In genomic region chrX:319579-320125, GRCh38 we compare ENCODE assay signal across 8 cellular contexts. TPM values are rescaled to one million over a fixed set of nuclear protein-coding genes. Genes with fewer than 3 reads are reported as not detected.
A peak's percentile ranks its signal among the peaks of the same experiment; 100 is the strongest.
DNase-seq lines count a peak whose midpoint lies in the region; ATAC-seq, FAIRE-seq and TF ChIP-seq lines count a peak whose summit lies in the region.

No MANE protein-coding gene starts in this region.

- H3K18ac ChIP-seq in H1 (ENCODE audit: extremely low read depth, low read length), result no peak overlapping the region; the same call in 1 of the 2 replicates

- H3K4me1 ChIP-seq in OCI-LY3 (ENCODE audit: low read length) (peaks cover 20% of the 10 kb centered on the region), H1 (replicated peaks in 1 of 4; ENCODE audit: control insufficient read depth in 3 of 4, insufficient read depth in 4 of 4, low read length in 3 of 4) (peaks cover 0 to 6% (median 3%) of the 10 kb centered on the region in 4 experiments; a peak in 3 of 7 replicates)

- peaks cover 0 to 7% (median 0%) of the 10 kb centered on the region in 3 donors for H3K36me3 Mint-ChIP-seq in naive thymus-derived CD8-positive, alpha-beta T cell

- peak overlapping the region; percentile 90 for H3K4me3 ChIP-seq in AG04450 (ENCODE audit: low read depth, low read length)
- peak overlapping the region; percentile 95 for H3K4me3 ChIP-seq in OCI-LY3 (ENCODE audit: low read length)
- peak overlapping the region; percentile 69 to 95 (median 76) for H3K4me3 ChIP-seq in H1 (ENCODE audit: extremely low read depth in 1 of 4, insufficient read depth in 2 of 4, low read depth in 3 of 4, low read length in 4 of 4)

- H3K27me3 Mint-ChIP-seq in naive thymus-derived CD8-positive, alpha-beta T cell, result peaks cover 0 to 2% (median 0%) of the 10 kb centered on the region in 5 donors

- peaks cover 10% of the 10 kb centered on the region; the same call in 1 of the 2 replicates for H3K23me2 ChIP-seq in H1 (ENCODE audit: low read depth, low read length)

- H2AK5ac ChIP-seq in H1 (ENCODE audit: low read depth, low read length), result no peak overlapping the region

- H2BK20ac ChIP-seq in H1 (ENCODE audit: low read length), result no peak overlapping the region

- H3K4me2 ChIP-seq in OCI-LY3 (ENCODE audit: low read length) (peak overlapping the region; percentile 89), H1 (ENCODE audit: insufficient read depth in 1 of 2, low read depth in 2 of 2, low read length in 2 of 2) (peak overlapping the region; percentile 65 to 95)

- H3K4ac ChIP-seq in H1 (replicated peaks; ENCODE audit: insufficient read length, low read depth, low read length), result no peak overlapping the region

- H3K27ac ChIP-seq in AG04450 (ENCODE audit: low read depth, low read length) (peak overlapping the region; percentile 52), OCI-LY3 (ENCODE audit: low read length) (peak overlapping the region; percentile 67), H1 (ENCODE audit: low read depth, low read length) (peak overlapping the region; percentile 53; the same call in 1 of the 2 replicates)

- TF ChIP-seq CTCF in AG04450 (IDR thresholded peaks at IDR 0.05; ENCODE audit: low read depth, low read length) (no peak), OCI-LY3 (IDR thresholded peaks at IDR 0.05; ENCODE audit: low read depth, low read length) (no peak), H1 (IDR thresholded peaks at IDR 0.05; ENCODE audit: control extremely low read depth in 1 of 3, insufficient read depth in 1 of 3, low read depth in 1 of 3, low read length in 3 of 3) (no peak)

- TF ChIP-seq POLR2A in H1 (IDR thresholded peaks at IDR 0.05; ENCODE audit: control extremely low read depth in 1 of 2, low read depth in 2 of 2, low read length in 2 of 2), result no peak

- peak overlapping the region in 9 of 10 donors; percentile 76 to 93 (median 83) for H3K4me3 Mint-ChIP-seq in naive thymus-derived CD8-positive, alpha-beta T cell

- H2AFZ ChIP-seq in OCI-LY3 (ENCODE audit: low read depth, low read length), result no peak overlapping the region
- H2AFZ ChIP-seq in H1 (ENCODE audit: low read length), result no peak overlapping the region

- H3K79me2 ChIP-seq in OCI-LY3 (ENCODE audit: low read length), result peaks cover 30% of the 10 kb centered on the region
- peaks cover 0 to 9% of the 10 kb centered on the region in 2 experiments; a peak in 1 of 4 replicates for H3K79me2 ChIP-seq in H1 (ENCODE audit: control insufficient read depth in 1 of 2, insufficient read depth in 2 of 2, low read length in 2 of 2)

- H4K91ac ChIP-seq in H1 (replicated peaks; ENCODE audit: insufficient read length, low read length), result no peak overlapping the region

- no peak for ATAC-seq in naive thymus-derived CD8-positive, alpha-beta T cell
- ATAC-seq in GM21576 (IDR thresholded peaks at IDR 0.05; ENCODE audit: unreplicated experiment) (no peak), GM21423 (IDR thresholded peaks at IDR 0.05; ENCODE audit: unreplicated experiment) (no peak)

- peaks cover 29 to 41% (median 36%) of the 10 kb centered on the region in 4 donors for H3K4me1 Mint-ChIP-seq in naive thymus-derived CD8-positive, alpha-beta T cell

- no peak overlapping the region for H2BK12ac ChIP-seq in H1 (ENCODE audit: low read depth, low read length)

- no peak for TF ChIP-seq RAD21 in H1 (IDR thresholded peaks at IDR 0.05 in 1 of 2, conservative IDR thresholded peaks at IDR 0.05 in 1 of 2; ENCODE audit: low read depth in 2 of 2, low read length in 2 of 2)

- no peak overlapping the region for H4K8ac ChIP-seq in H1 (ENCODE audit: extremely low read depth, insufficient read depth, low read length)

- H3K9me3 ChIP-seq in AG04450 (ENCODE audit: control insufficient read depth, insufficient read depth, low read length) (peaks cover 14% of the 10 kb centered on the region; the same call in 1 of the 2 replicates), OCI-LY3 (ENCODE audit: insufficient read depth, low read length) (no peaks in the 10 kb centered on the region), H1 (ENCODE audit: insufficient read depth in 2 of 2, low read depth in 1 of 2, low read length in 1 of 2) (no peaks in the 10 kb centered on the region)

- no peak for FAIRE-seq in H1 (lab: Jason Lieb, UNC)

- peaks cover 4% of the 10 kb centered on the region for H3K79me1 ChIP-seq in H1 (ENCODE audit: low read depth, low read length)

- H3K27ac Mint-ChIP-seq in naive thymus-derived CD8-positive, alpha-beta T cell, result peak overlapping the region in 6 of 10 donors; percentile 57 to 94 (median 81)

- no peak for TF ChIP-seq EP300 in H1 (IDR thresholded peaks at IDR 0.05; ENCODE audit: borderline replicate concordance in 1 of 2, low read depth in 2 of 2, low read length in 2 of 2)

- H3K56ac ChIP-seq in H1 (replicated peaks; ENCODE audit: insufficient read length, low read depth, low read length), result peak overlapping the region; percentile 69

- H3K36me3 ChIP-seq in OCI-LY3 (replicated peaks; ENCODE audit: low read depth, low read length) (peaks cover 20% of the 10 kb centered on the region), H1 (ENCODE audit: control insufficient read depth in 2 of 4, insufficient read depth in 4 of 4, low read length in 3 of 4) (peaks cover 3 to 8% (median 5%) of the 10 kb centered on the region in 4 experiments; a peak in 5 of 8 replicates)

- H2BK120ac ChIP-seq in H1 (replicated peaks; ENCODE audit: low read depth, low read length), result no peak overlapping the region

- 3% methylated on average over 36 of the region's 41 CpGs; no CpG with 5 or more reads in 1 of the 2 experiments for WGBS in H1 (ENCODE audit: extremely low coverage in 1 of 2, insufficient coverage in 1 of 2, insufficient read length in 1 of 2, insufficient replicate concordance in 2 of 2, low coverage in 1 of 2, low lambda C conversion rate in 2 of 2, missing lambda C conversion rate in 1 of 2), 2 experiments

- H3K9me3 Mint-ChIP-seq in naive thymus-derived CD8-positive, alpha-beta T cell, result peaks cover 0 to 2% (median 0%) of the 10 kb centered on the region in 9 donors

- no peak overlapping the region for H3K14ac ChIP-seq in H1 (ENCODE audit: insufficient read length)

- H4K20me1 ChIP-seq in OCI-LY3 (ENCODE audit: insufficient read depth, low read length) (peaks cover 12% of the 10 kb centered on the region), H1 (replicated peaks in 1 of 2; ENCODE audit: control insufficient read depth in 1 of 2, insufficient read depth in 2 of 2, low read length in 2 of 2) (peaks cover 0 to 6% of the 10 kb centered on the region in 2 experiments)

- H3K27me3 ChIP-seq in AG04450 (ENCODE audit: control insufficient read depth, insufficient read depth, low read length), result no peaks in the 10 kb centered on the region
- H3K27me3 ChIP-seq in OCI-LY3 (ENCODE audit: low read depth, low read length), result no peaks in the 10 kb centered on the region
- no peaks in the 10 kb centered on the region for H3K27me3 ChIP-seq in H1 (replicated peaks in 1 of 4; ENCODE audit: control insufficient read depth in 3 of 4, extremely low read depth in 1 of 4, insufficient read depth in 3 of 4, low read length in 3 of 4)

- H3K23ac ChIP-seq in H1 (ENCODE audit: insufficient read length), result no peak overlapping the region

- no peak overlapping the region for H4K5ac ChIP-seq in H1 (ENCODE audit: insufficient read length, low read depth, low read length)

- no peak overlapping the region for H2BK15ac ChIP-seq in H1 (ENCODE audit: low read length)

- peak overlapping the region; percentile 98 for H3K9ac ChIP-seq in OCI-LY3 (ENCODE audit: low read length)
- H3K9ac ChIP-seq in H1 (replicated peaks in 1 of 4; ENCODE audit: extremely low read depth in 1 of 4, low read depth in 3 of 4, low read length in 3 of 4), result peak overlapping the region in 3 of 4 experiments; percentile 62 to 94 (median 73); a peak in 5 of 7 replicates

- no peak for DNase-seq in AG04450 (ENCODE audit: low read depth, low spot score)
- DNase-seq in H1 (ENCODE audit: low read depth in 1 of 2, low spot score in 2 of 2), result no peak
- DNase-seq in naive thymus-derived CD8-positive, alpha-beta T cell, result peak in 2 of 10 donors; percentile 24 to 64
- no peak for DNase-seq in MV-4-11 (lab: John Stamatoyannopoulos, UW)
- no peak for DNase-seq in NCI-H1436 treated with DMSO at 0.1 percent for 48 hours (lab: John Stamatoyannopoulos, UW)

- POLR2A ChIA-PET in AG04450 (lab: Yijun Ruan, JAX) (no interaction called here), H1 (lab: Charles Lee; ENCODE audit: partially characterized antibody) (no interaction called here)
- POLR2A ChIA-PET in naive thymus-derived CD8-positive, alpha-beta T cell (lab: Charles Lee), result no interaction called here

- no peak overlapping the region; the same call in 1 of the 2 replicates for H2BK5ac ChIP-seq in H1 (ENCODE audit: low read depth, low read length)

- CTCF ChIA-PET in AG04450 (lab: Charles Lee) (no interaction called here), H1 (lab: Charles Lee; ENCODE audit: partially characterized antibody) (no interaction called here)

RNA-seq across cellular contexts. Expression of gene GTPBP6, which starts 1.1 kb away (rescaled TPM):
- polyA plus RNA-seq in AG04450 (2011; rRNA removed) (15.5 and 20.4 TPM in 2 replicates), H1 (2011; rRNA removed) (33.9 and 59.0 TPM in 2 replicates)
- 6.5 and 9.2 TPM in 2 replicates for polyA minus RNA-seq in AG04450 (2011; rRNA and poly(A)+ RNA removed)
- 55.4 and 57.1 TPM in 2 replicates for total RNA-seq in H1 (2021; fragmentation: NEBNext Ultra II Directional; extraction: Animal tissue kit (Norgen Biotek cat#: 25700))
- 56.3 TPM for polyA plus RNA-seq in H1 (2011; cell fraction: cytosol; rRNA removed)
- 61.5 TPM for polyA plus RNA-seq in H1 (2011; cell fraction: nucleus; rRNA removed)
- 26.6 to 55.2 TPM (median 54.8 TPM) in 4 replicates for polyA plus RNA-seq in H1 (2012, experiment 1 of 2)
- polyA plus RNA-seq in H1 (2012, experiment 2 of 2), result 40.7 TPM
- 35.4 TPM for polyA plus RNA-seq in H1 (2013, experiment 1 of 2)
- polyA plus RNA-seq in H1 (2013, experiment 2 of 2), result 32.3 TPM
- polyA minus RNA-seq in H1 (2011; rRNA and poly(A)+ RNA removed), result 17.9 and 18.5 TPM in 2 replicates
- polyA minus RNA-seq in H1 (2011; cell fraction: cytosol; rRNA and poly(A)+ RNA removed), result 23.8 TPM
- polyA minus RNA-seq in H1 (2011; cell fraction: nucleus; rRNA and poly(A)+ RNA removed), result 18.8 TPM
- total RNA-seq in naive thymus-derived CD8-positive, alpha-beta T cell, result 100 to 1,000 TPM in 1 of 2 experiments, 10 to 100 TPM in 1; 98.5 to 101 TPM
- 10 to 100 TPM; 37.2 to 62.7 (median 45.6) TPM for polyA plus RNA-seq in naive thymus-derived CD8-positive, alpha-beta T cell

RNA-seq across cellular contexts. Expression of gene PLCXD1, which starts 38.5 kb away (rescaled TPM):
- polyA plus RNA-seq in AG04450 (2011; rRNA removed) (9.0 and 11.8 TPM in 2 replicates), H1 (2011; rRNA removed) (93.6 and 134 TPM in 2 replicates)
- polyA minus RNA-seq in AG04450 (2011; rRNA and poly(A)+ RNA removed), result 18.1 and 21.1 TPM in 2 replicates
- total RNA-seq in H1 (2021; fragmentation: NEBNext Ultra II Directional; extraction: Animal tissue kit (Norgen Biotek cat#: 25700)), result 124 and 128 TPM in 2 replicates
- 112 TPM for polyA plus RNA-seq in H1 (2011; cell fraction: cytosol; rRNA removed)
- 188 TPM for polyA plus RNA-seq in H1 (2011; cell fraction: nucleus; rRNA removed)
- 100 to 153 TPM (median 126 TPM) in 4 replicates for polyA plus RNA-seq in H1 (2012, experiment 1 of 2)
- polyA plus RNA-seq in H1 (2012, experiment 2 of 2), result 109 TPM
- polyA plus RNA-seq in H1 (2013, experiment 1 of 2), result 53.1 TPM
- polyA plus RNA-seq in H1 (2013, experiment 2 of 2), result 49.5 TPM
- polyA minus RNA-seq in H1 (2011; rRNA and poly(A)+ RNA removed), result 95.0 and 156 TPM in 2 replicates
- polyA minus RNA-seq in H1 (2011; cell fraction: cytosol; rRNA and poly(A)+ RNA removed), result 121 TPM
- polyA minus RNA-seq in H1 (2011; cell fraction: nucleus; rRNA and poly(A)+ RNA removed), result 94.0 TPM
- total RNA-seq in naive thymus-derived CD8-positive, alpha-beta T cell, result 10 to 100 TPM; 18.7 to 19.2 TPM
- 1 to 10 TPM; 2.7 to 9.2 (median 4.2) TPM for polyA plus RNA-seq in naive thymus-derived CD8-positive, alpha-beta T cell
